ENCODE assay signal across 8 cellular contexts in genomic region chr19:49391581-49392399, GRCh38. TPM values are rescaled to one million over a fixed set of nuclear protein-coding genes. Genes with fewer than 3 reads are reported as not detected.
DNase-seq lines count a peak whose midpoint lies in the region; ATAC-seq, FAIRE-seq and TF ChIP-seq lines count a peak whose summit lies in the region.

No MANE protein-coding gene starts in this region.

- 27% methylated on average over 14 of the region's 14 CpGs for WGBS in A549 (ENCODE audit: missing lambda C conversion rate)
- 12 to 30% methylated on average over 13 to 14 of the region's 14 CpGs for WGBS in sigmoid colon, 2 donors

- no peak for TF ChIP-seq POLR2A in A549 (IDR thresholded peaks at IDR 0.05; ENCODE audit: low read length)
- TF ChIP-seq POLR2A in sigmoid colon (IDR thresholded peaks at IDR 0.05), result no peak

- POLR2A ChIA-PET in A549 (lab: Yijun Ruan, JAX), result interaction anchor here (0.9 kb wide), 2 partner anchors 53 to 61 kb away, joined by 3 to 4 read pairs; partner anchors contain the start of gene ALDH16A1

- H3K36me3 ChIP-seq in right atrium auricular region (no peaks in the 10 kb centered on the region), sigmoid colon (no peaks in the 10 kb centered on the region)

- intact Hi-C loops in sigmoid colon (cut with DNase I), result loop anchor here (1.0 to 2.0 kb wide), 2 partner anchors 52 to 155 kb away; no protein-coding TSS in a partner anchor

- peaks cover 16% of the 10 kb centered on the region for H3K4me1 Mint-ChIP-seq in T-helper 17 cell

- peak; percentile 98 for FAIRE-seq in A549 (lab: Jason Lieb, UNC)

- H3K4me3 ChIP-seq in A549 (no peak overlapping the region), right atrium auricular region (no peak overlapping the region), sigmoid colon (no peak overlapping the region)

- DNase-seq in A549 (ENCODE audit: low read depth in 1 of 2, low spot score in 1 of 2) (peak; percentile 89 to 93), GM13977 (ENCODE audit: low spot score) (peak; percentile 88), NCI-H1694 (lab: John Stamatoyannopoulos, UW) (peak; percentile 75), T-helper 17 cell (peak; percentile 61 to 72 (median 64)), amniotic epithelial cell (ENCODE audit: low read depth) (peak; percentile 56), right atrium auricular region (ENCODE audit: low spot score) (peak; percentile 63), sigmoid colon (peak; percentile 88)

- H3K27me3 ChIP-seq in right atrium auricular region (no peaks in the 10 kb centered on the region), sigmoid colon (peaks cover 6 to 52% (median 14%) of the 10 kb centered on the region in 3 donors)

- TF ChIP-seq CTCF in A549 (IDR thresholded peaks at IDR 0.05) (peak; percentile 98), GM13977 (IDR thresholded peaks at IDR 0.05; ENCODE audit: extremely low read depth, insufficient read depth, missing control alignments) (peak; percentile 96), right atrium auricular region (IDR thresholded peaks at IDR 0.05) (peak; percentile 81 to 82), sigmoid colon (IDR thresholded peaks at IDR 0.05) (peak; percentile 61 to 77 (median 68))

- ATAC-seq in A549 (peak; percentile 83 to 94), T-helper 17 cell (peak; percentile 86), GM19351 (IDR thresholded peaks at IDR 0.05; ENCODE audit: unreplicated experiment) (no peak)

- TF ChIP-seq RAD21 in A549 (conservative IDR thresholded peaks at IDR 0.05 in 1 of 2, IDR thresholded peaks at IDR 0.05 in 1 of 2), result peak; percentile 97 to 99

- CTCF ChIA-PET in A549 (lab: Yijun Ruan, JAX), result interaction anchor here (0.5 to 10.9 kb wide), 35 partner anchors 12 to 609 kb away, joined by 3 to 244 read pairs (median 5); partner anchors contain the start of genes ALDH16A1, FLT3LG, GFY and PIH1D1

- in situ Hi-C loops in GM13977 (cut with MboI; ENCODE audit: low pct_unique_long_range_greater_than_20kb, low sequenced_read_pairs, unreplicated experiment), result loop anchor here (5.0 kb wide), 1 partner anchor 46 kb away; no protein-coding TSS in a partner anchor

- peak overlapping the region; percentile 17; the same call in 1 of the 3 replicates for H3K4me2 ChIP-seq in A549

- no peaks in the 10 kb centered on the region for H3K27me3 Mint-ChIP-seq in T-helper 17 cell

- H3K27ac ChIP-seq in A549 (no peak overlapping the region), right atrium auricular region (no peak overlapping the region), sigmoid colon (no peak overlapping the region)

- TF ChIP-seq EP300 in A549 (IDR thresholded peaks at IDR 0.05) (no peak), sigmoid colon (IDR thresholded peaks at IDR 0.05) (no peak)

- peak overlapping the region; percentile 60 for H3K4me3 Mint-ChIP-seq in T-helper 17 cell

- 0 out of 3 replicates have a peak, but pooled peaks cover 3% of the 10 kb centered on the region for H3K4me1 ChIP-seq in A549
- H3K4me1 ChIP-seq in right atrium auricular region, result peaks cover 0 to 4% of the 10 kb centered on the region in 2 donors
- H3K4me1 ChIP-seq in sigmoid colon, result peaks cover 0 to 3% (median 0%) of the 10 kb centered on the region in 4 donors

- peak overlapping the region; percentile 87 for H3K27ac Mint-ChIP-seq in T-helper 17 cell

- H3K9me3 ChIP-seq in A549 (no peaks in the 10 kb centered on the region), T-helper 17 cell (ENCODE audit: control insufficient read depth, low read length, poor library complexity, severe bottlenecking) (no peaks in the 10 kb centered on the region), right atrium auricular region (no peaks in the 10 kb centered on the region), sigmoid colon (no peaks in the 10 kb centered on the region)

- no peaks in the 10 kb centered on the region for H3K36me3 Mint-ChIP-seq in T-helper 17 cell (ENCODE audit: low read depth)

TF ChIP-seq in A549, 52 proteins besides CTCF, POLR2A, EP300 and RAD21:
- TF ChIP-seq SMC3 (IDR thresholded peaks at IDR 0.05), result peak; percentile 91
- TF ChIP-seq ELK1 (IDR thresholded peaks at IDR 0.05; ENCODE audit: low read depth, low read length), result no peak

RNA-seq across cellular contexts. Expression of gene KASH5, which starts 3.7 kb away (rescaled TPM):
- polyA plus RNA-seq in A549 (2011; rRNA removed), result 0.08 TPM in 2 replicates
- 0.03 and 0.09 TPM in 2 replicates for polyA plus RNA-seq in A549 (2012; cell fraction: cytosol; rRNA removed)
- polyA plus RNA-seq in A549 (2012; cell fraction: nucleus; rRNA removed), result 0.05 and 0.06 TPM in 2 replicates
- 0.17 TPM in 1 of 3 replicates, not detected in the others for polyA plus RNA-seq in A549 (2017; fragmentation: RNase III; extraction: RNeasy Plus Mini Kit Qiagen cat#74134 plus additional on column Dnase treatment)
- not detected in 2 replicates for polyA minus RNA-seq in A549 (2011; rRNA and poly(A)+ RNA removed)
- under 1 TPM in 1 of 2 donors, not detected in 1; 0.86 TPM for total RNA-seq in T-helper 17 cell
- total RNA-seq in right atrium auricular region, result not detected
- not detected for total RNA-seq in sigmoid colon
- under 1 TPM in 1 of 3 donors, not detected in 2; 0.04 TPM for polyA plus RNA-seq in sigmoid colon

RNA-seq across cellular contexts. Expression of gene DKKL1, which starts 28.1 kb away (rescaled TPM):
- 0.53 and 0.91 TPM in 2 replicates for polyA plus RNA-seq in A549 (2011; rRNA removed)
- polyA plus RNA-seq in A549 (2012; cell fraction: cytosol; rRNA removed), result 0.61 and 0.73 TPM in 2 replicates
- polyA plus RNA-seq in A549 (2012; cell fraction: nucleus; rRNA removed), result 0.47 and 0.91 TPM in 2 replicates
- 0.26 to 0.68 TPM (median 0.37 TPM) in 3 replicates for polyA plus RNA-seq in A549 (2017; fragmentation: RNase III; extraction: RNeasy Plus Mini Kit Qiagen cat#74134 plus additional on column Dnase treatment)
- polyA minus RNA-seq in A549 (2011; rRNA and poly(A)+ RNA removed), result 0.49 and 1.4 TPM in 2 replicates
- not detected for total RNA-seq in T-helper 17 cell
- total RNA-seq in right atrium auricular region, result not detected
- 1 to 10 TPM in 2 of 4 donors, not detected in 2; 1.8 to 2.0 TPM for total RNA-seq in sigmoid colon
- 1 to 10 TPM in 1 of 3 donors, under 1 TPM in 1, not detected in 1; 0.17 to 3.6 TPM for polyA plus RNA-seq in sigmoid colon

RNA-seq across cellular contexts. Expression of gene TEAD2, which starts 29.6 kb away (rescaled TPM):
- polyA plus RNA-seq in A549 (2011; rRNA removed) (15.9 and 20.3 TPM in 2 replicates), A549 (2017; fragmentation: RNase III; extraction: RNeasy Plus Mini Kit Qiagen cat#74134 plus additional on column Dnase treatment) (19.0 to 26.3 TPM (median 25.3 TPM) in 3 replicates), sigmoid colon (10 to 100 TPM in 2 of 3 donors, 1 to 10 TPM in 1; 5.8 to 17.9 (median 10.2) TPM)
- 13.0 and 16.5 TPM in 2 replicates for polyA plus RNA-seq in A549 (2012; cell fraction: cytosol; rRNA removed)
- polyA plus RNA-seq in A549 (2012; cell fraction: nucleus; rRNA removed), result 16.9 and 17.8 TPM in 2 replicates
- polyA minus RNA-seq in A549 (2011; rRNA and poly(A)+ RNA removed), result 36.2 and 44.5 TPM in 2 replicates
- total RNA-seq in T-helper 17 cell (under 1 TPM in 1 of 2 donors, not detected in 1; 0.17 TPM), right atrium auricular region (10 to 100 TPM; 39.8 to 45.3 TPM), sigmoid colon (10 to 100 TPM; 60.6 to 74.9 (median 61.3) TPM)

RNA-seq across cellular contexts. Expression of gene PTH2, which starts 31.5 kb away (rescaled TPM):
- polyA plus RNA-seq in A549 (2011; rRNA removed), result not detected in 2 replicates
- not detected in 2 replicates for polyA plus RNA-seq in A549 (2012; cell fraction: cytosol; rRNA removed)
- polyA plus RNA-seq in A549 (2012; cell fraction: nucleus; rRNA removed), result not detected in 2 replicates
- not detected in 3 replicates for polyA plus RNA-seq in A549 (2017; fragmentation: RNase III; extraction: RNeasy Plus Mini Kit Qiagen cat#74134 plus additional on column Dnase treatment)
- not detected in 2 replicates for polyA minus RNA-seq in A549 (2011; rRNA and poly(A)+ RNA removed)
- total RNA-seq in T-helper 17 cell, result not detected
- total RNA-seq in right atrium auricular region, result not detected
- total RNA-seq in sigmoid colon, result not detected
- not detected for polyA plus RNA-seq in sigmoid colon

RNA-seq across cellular contexts. Expression of gene GFY, which starts 33.4 kb away (rescaled TPM):
- polyA plus RNA-seq in A549 (2011; rRNA removed), result 0.06 TPM in 1 of 2 replicates, not detected in the other
- polyA plus RNA-seq in A549 (2012; cell fraction: cytosol; rRNA removed), result 0.09 and 0.10 TPM in 2 replicates
- 0.14 TPM in 1 of 2 replicates, not detected in the other for polyA plus RNA-seq in A549 (2012; cell fraction: nucleus; rRNA removed)
- 0.16 to 0.18 TPM in 2 of 3 replicates, not detected in the other for polyA plus RNA-seq in A549 (2017; fragmentation: RNase III; extraction: RNeasy Plus Mini Kit Qiagen cat#74134 plus additional on column Dnase treatment)
- polyA minus RNA-seq in A549 (2011; rRNA and poly(A)+ RNA removed), result not detected in 2 replicates
- total RNA-seq in T-helper 17 cell, result not detected
- not detected for total RNA-seq in right atrium auricular region
- total RNA-seq in sigmoid colon, result not detected
- polyA plus RNA-seq in sigmoid colon, result not detected

Comparison
In these comparisons a context has a peak if more than half of its experiments do, and no peak if none do; other contexts are left out.
1. RNA of gene TEAD2, which starts 29.6 kb away (total RNA-seq): 60.6 to 74.9 TPM in sigmoid colon and 39.8 to 45.3 TPM in right atrium auricular region; 0.17 TPM in T-helper 17 cell; every median in the first group is over 10 times any median in the second.
2. Peak in every context shown above with its lines, with median percentiles within 50 percentile points of each other: DNase-seq and CTCF ChIP-seq.